1 cellular context compared by ENCODE assay signal in genomic region chr6:111430605-111431378, GRCh38.
TF ChIP-seq lines count a peak whose summit lies in the region.

No MANE protein-coding gene starts in this region.

TF ChIP-seq in SK-N-SH treated with all-trans-retinoic acid at 6 μM for 48 hours, 23 proteins besides CTCF, POLR2A, EP300 and RAD21 (continued from another document):
- TF ChIP-seq ESRRG (CRISPR knock-in tag; IDR thresholded peaks at IDR 0.05) (no peak), CREB5 (CRISPR knock-in tag; IDR thresholded peaks at IDR 0.05; ENCODE audit: low read depth) (no peak)
